In genomic region chr3:116001063-116001765, GRCh38 we compare ENCODE assay signal across 16 cellular contexts.
DNase-seq lines count a peak whose midpoint lies in the region; ATAC-seq, FAIRE-seq and TF ChIP-seq lines count a peak whose summit lies in the region.
"Had no signal": no experiment of that assay in that cellular context is flagged by ENCODE, and none has a peak within 500 bp of the region (broad histone marks: within the 10 kb centered on the region; RNA-seq: fewer than 3 reads in every experiment).

No MANE protein-coding gene starts in this region.

- no peak for FAIRE-seq in A549 (lab: Jason Lieb, UNC)

- no peak for TF ChIP-seq RAD21 in A549 (conservative IDR thresholded peaks at IDR 0.05 in 1 of 2, IDR thresholded peaks at IDR 0.05 in 1 of 2)

- no peaks in the 10 kb centered on the region for H3K9me3 ChIP-seq in A549

- H3K4me1 ChIP-seq in A549, result peaks cover 23% of the 10 kb centered on the region

- peak overlapping the region; percentile 70 to 80; a peak in 5 of 6 replicates for H3K27ac ChIP-seq in A549
- H3K27ac ChIP-seq: PC-9 had no signal

- H3K4me3 ChIP-seq in A549 (no peak overlapping the region), astrocyte of the spinal cord (ENCODE audit: low read depth, low read length) (no peak overlapping the region)
- H3K4me3 ChIP-seq: PC-9 had no signal

- TF ChIP-seq CTCF in A549 (IDR thresholded peaks at IDR 0.05) (no peak), astrocyte of the spinal cord (IDR thresholded peaks at IDR 0.05; ENCODE audit: low read depth, low read length) (no peak)

- TF ChIP-seq POLR2A in A549 (IDR thresholded peaks at IDR 0.05; ENCODE audit: low read length), result no peak

- 75% methylated on average over 4 of the region's 4 CpGs for WGBS in A549 (ENCODE audit: missing lambda C conversion rate)

- intact Hi-C loops in posterior vena cava (cut with DNase I), result loop anchor here in 1 of 2 donors (2.0 kb wide), 1 partner anchor 26 kb away; no protein-coding TSS in a partner anchor

- peak overlapping the region; percentile 55 for H3K4me2 ChIP-seq in A549
- H3K4me2 ChIP-seq: PC-9 had no signal

- DNase-seq in A549 (ENCODE audit: low read depth in 1 of 2, low spot score in 1 of 2) (no peak), HT1080 (ENCODE audit: low read depth) (peak; percentile 44), astrocyte of the spinal cord (ENCODE audit: low read depth, low spot score) (peak; percentile 62), glomerular visceral epithelial cell (ENCODE audit: extremely low spot score) (peak; percentile 42), posterior vena cava (ENCODE audit: low spot score) (no peak)
- DNase-seq in stimulated activated CD8-positive, alpha-beta memory T cell treated with anti-CD3 and anti-CD28 coated beads, Interleukin-4, amount 100 ng/mL, for 48 hours, result no peak
- DNase-seq in stimulated activated CD4-positive, alpha-beta T cell treated with anti-CD3 and anti-CD28 coated beads, Interleukin-15, amount 100 ng/mL, for 24 hours, result no peak
- DNase-seq: activated CD4-positive, alpha-beta T cell treated with anti-CD3 and anti-CD28 coated beads, Interleukin-2, amount 50 U/mL, for 48 hours; activated T-cell treated with anti-CD3 and anti-CD28 coated beads, Interleukin-2, amount 50 U/mL, for 48 hours; cerebellar nuclear complex; endodermal cell; NCI-H187 treated with DMSO at 0.1 percent for 48 hours; nephron progenitor cell; stimulated activated naive CD8-positive, alpha-beta T cell treated with anti-CD3 and anti-CD28 coated beads, Interleukin-15, amount 100 ng/mL, for 72 hours had no signal

- in situ Hi-C loops in astrocyte of the spinal cord (cut with HindIII; ENCODE audit: low sequenced_read_pairs), result no loop called here

- CTCF ChIA-PET in A549 (lab: Yijun Ruan, JAX), result interaction anchor here (0.5 kb wide), 1 partner anchor 84 kb away, joined by 3 read pairs; no protein-coding TSS in a partner anchor

- POLR2A ChIA-PET in A549 (lab: Yijun Ruan, JAX), result no interaction called here

- TF ChIP-seq EP300 in A549 (IDR thresholded peaks at IDR 0.05), result no peak

- ATAC-seq in A549 (no peak), HG03025 (IDR thresholded peaks at IDR 0.05; ENCODE audit: low FRiP score, unreplicated experiment) (no peak)
- ATAC-seq: stimulated activated naive CD8-positive, alpha-beta T cell treated with anti-CD3 and anti-CD28 coated beads, Interleukin-15, amount 100 ng/mL, for 72 hours had no signal

TF ChIP-seq in A549, 52 proteins besides CTCF, POLR2A, EP300 and RAD21:
- TF ChIP-seq TP53 (CRISPR knock-in tag; IDR thresholded peaks at IDR 0.05), result no peak
- no peak for TF ChIP-seq FOXS1 (CRISPR knock-in tag; IDR thresholded peaks at IDR 0.05)
- no peak for TF ChIP-seq NFE2L2 (conservative IDR thresholded peaks at IDR 0.05; ENCODE audit: low read length)
- TF ChIP-seq MAFK (IDR thresholded peaks at IDR 0.05; ENCODE audit: partially characterized antibody), result no peak
- TF ChIP-seq ELK1 (IDR thresholded peaks at IDR 0.05; ENCODE audit: low read depth, low read length), result no peak
- TF ChIP-seq HMGXB4 (CRISPR knock-in tag; IDR thresholded peaks at IDR 0.05; ENCODE audit: borderline replicate concordance), result no peak
- no peak for TF ChIP-seq ZFP36 (IDR thresholded peaks at IDR 0.05; ENCODE audit: borderline replicate concordance, partially characterized antibody)

Comparison
In these comparisons a context has a peak if more than half of its experiments do, and no peak if none do; other contexts are left out.
1. DNase-seq: peak in HT1080 (single experiment), astrocyte of the spinal cord (single experiment) and glomerular visceral epithelial cell (single experiment); none in A549 (0 of 2), posterior vena cava (single experiment), stimulated activated CD8-positive, alpha-beta memory T cell treated with anti-CD3 and anti-CD28 coated beads, Interleukin-4, amount 100 ng/mL, for 48 hours (single experiment) and stimulated activated CD4-positive, alpha-beta T cell treated with anti-CD3 and anti-CD28 coated beads, Interleukin-15, amount 100 ng/mL, for 24 hours (single experiment).